8 cellular contexts compared by ENCODE assay signal in the genomic region with DNA sequence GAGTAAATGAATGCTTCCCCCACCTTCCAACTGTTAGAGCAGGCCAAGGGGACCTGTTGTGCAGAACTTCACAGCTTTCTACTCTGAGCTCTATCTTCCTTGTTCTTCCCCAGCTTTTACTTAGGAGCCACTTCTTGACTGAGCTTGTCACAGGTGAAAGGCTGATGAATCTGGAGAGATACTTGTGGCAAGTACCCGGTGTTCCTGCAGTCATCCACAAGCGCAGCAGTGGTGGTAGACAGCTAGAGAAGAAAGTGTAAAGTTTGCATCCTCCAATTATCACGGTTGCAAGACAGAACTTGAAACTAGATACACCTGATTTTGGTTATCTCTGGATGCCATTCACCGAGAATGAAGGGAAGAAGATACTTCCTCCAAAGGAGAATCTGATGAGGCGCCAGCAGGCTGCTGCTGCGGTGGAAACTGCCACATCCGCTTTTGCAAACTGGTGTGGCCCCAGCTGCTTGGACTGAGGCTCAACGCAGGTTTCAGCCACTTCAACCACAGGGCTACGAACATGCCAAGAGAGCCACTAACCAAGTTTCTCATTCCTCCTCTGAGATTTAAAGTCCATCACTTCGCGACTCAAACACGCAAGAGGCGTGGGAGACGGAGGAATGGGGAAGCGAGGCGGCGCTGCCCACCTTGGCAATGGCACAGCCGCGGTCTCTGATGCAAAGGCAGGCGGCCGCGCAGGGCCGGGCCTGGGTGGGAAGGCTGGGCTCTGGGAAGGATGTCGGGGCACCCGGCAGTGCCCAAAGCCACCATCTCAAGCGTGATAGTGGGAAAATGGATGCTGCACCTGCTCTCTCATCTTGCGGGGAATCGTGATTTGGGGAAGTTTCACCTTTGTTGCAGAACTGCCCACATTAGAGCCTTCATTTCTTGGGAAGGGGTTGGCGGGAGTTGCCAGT. TPM values are rescaled to one million over a fixed set of nuclear protein-coding genes. Genes with fewer than 3 reads are reported as not detected.
A peak's percentile ranks its signal among the peaks of the same experiment; 100 is the strongest.
DNase-seq lines count a peak whose midpoint lies in the region; ATAC-seq and TF ChIP-seq lines count a peak whose summit lies in the region.

No MANE protein-coding gene starts in this region.

- H3K4me3 ChIP-seq in NT2/D1 (ENCODE audit: insufficient read length, low read depth) (peak overlapping the region; percentile 56), astrocyte of the cerebellum (ENCODE audit: low read depth, low read length) (peak overlapping the region; percentile 59)

- DNase-seq in NCI-H748 (lab: John Stamatoyannopoulos, UW; ENCODE audit: unreplicated experiment) (peak; percentile 43), NCI-H748 treated with DMSO at 0.1 percent for 48 hours (lab: John Stamatoyannopoulos, UW) (no peak), NT2/D1 (ENCODE audit: low read depth, low spot score) (no peak), astrocyte of the cerebellum (ENCODE audit: low read depth) (no peak), immature natural killer cell (peak; percentile 15 to 18 (median 18)), NCI-H1092 (lab: John Stamatoyannopoulos, UW) (no peak)
- DNase-seq in stimulated activated CD4-positive, alpha-beta T cell treated with anti-CD3 and anti-CD28 coated beads, Interleukin-4, amount 100 ng/mL, for 1 hour = peak; percentile 13

- H3K9me3 Mint-ChIP-seq in immature natural killer cell = peaks cover 0 to 3% (median 0%) of the 10 kb centered on the region in 6 donors

- peaks cover 10% of the 10 kb centered on the region for H3K27me3 ChIP-seq in NT2/D1 (ENCODE audit: insufficient read depth, insufficient read length)

- peaks cover 5 to 26% (median 21%) of the 10 kb centered on the region in 3 donors for H3K27me3 Mint-ChIP-seq in immature natural killer cell (ENCODE audit: low read depth in 3 of 3)

- peak overlapping the region in 1 of 6 donors; percentile 20 for H3K27ac Mint-ChIP-seq in immature natural killer cell

- no peak for TF ChIP-seq CTCF in astrocyte of the cerebellum (IDR thresholded peaks at IDR 0.05; ENCODE audit: low read depth, low read length, missing control alignments)

- no peaks in the 10 kb centered on the region for H3K9me3 ChIP-seq in NT2/D1 (ENCODE audit: insufficient read depth, low read length)

- peak overlapping the region; percentile 78 to 87 (median 85) for H3K4me3 Mint-ChIP-seq in immature natural killer cell

- H3K36me3 ChIP-seq in NT2/D1 (ENCODE audit: insufficient read depth, insufficient read length, low read length) = no peaks in the 10 kb centered on the region

- H3K4me1 ChIP-seq in NT2/D1 (ENCODE audit: insufficient read depth, insufficient read length) = peaks cover 6% of the 10 kb centered on the region

- ATAC-seq in HG02763 (IDR thresholded peaks at IDR 0.05; ENCODE audit: unreplicated experiment) = peak; percentile 79

- peak overlapping the region; percentile 80 for H3K9ac ChIP-seq in NT2/D1 (ENCODE audit: insufficient read length, low read depth)

- peaks cover 0 to 4% (median 0%) of the 10 kb centered on the region in 3 donors for H3K36me3 Mint-ChIP-seq in immature natural killer cell

- H3K4me1 Mint-ChIP-seq in immature natural killer cell = peaks cover 25 to 30% of the 10 kb centered on the region in 2 donors

- in situ Hi-C loops in astrocyte of the cerebellum (cut with HindIII; ENCODE audit: low sequenced_read_pairs) = no loop called here

RNA-seq across cellular contexts. Expression of gene FHIP1A, which starts 1.3 kb away (rescaled TPM):
- polyA plus RNA-seq in immature natural killer cell = not detected

Comparison
In these comparisons a context has a peak if more than half of its experiments do, and no peak if none do; other contexts are left out.
1. DNase-seq: peak in NCI-H748 (single experiment), immature natural killer cell (3 of 3) and stimulated activated CD4-positive, alpha-beta T cell treated with anti-CD3 and anti-CD28 coated beads, Interleukin-4, amount 100 ng/mL, for 1 hour (single experiment); none in NCI-H748 treated with DMSO at 0.1 percent for 48 hours (single experiment), NT2/D1 (single experiment), astrocyte of the cerebellum (single experiment) and NCI-H1092 (single experiment).